8 cellular contexts compared by ENCODE assay signal in the genomic region with DNA sequence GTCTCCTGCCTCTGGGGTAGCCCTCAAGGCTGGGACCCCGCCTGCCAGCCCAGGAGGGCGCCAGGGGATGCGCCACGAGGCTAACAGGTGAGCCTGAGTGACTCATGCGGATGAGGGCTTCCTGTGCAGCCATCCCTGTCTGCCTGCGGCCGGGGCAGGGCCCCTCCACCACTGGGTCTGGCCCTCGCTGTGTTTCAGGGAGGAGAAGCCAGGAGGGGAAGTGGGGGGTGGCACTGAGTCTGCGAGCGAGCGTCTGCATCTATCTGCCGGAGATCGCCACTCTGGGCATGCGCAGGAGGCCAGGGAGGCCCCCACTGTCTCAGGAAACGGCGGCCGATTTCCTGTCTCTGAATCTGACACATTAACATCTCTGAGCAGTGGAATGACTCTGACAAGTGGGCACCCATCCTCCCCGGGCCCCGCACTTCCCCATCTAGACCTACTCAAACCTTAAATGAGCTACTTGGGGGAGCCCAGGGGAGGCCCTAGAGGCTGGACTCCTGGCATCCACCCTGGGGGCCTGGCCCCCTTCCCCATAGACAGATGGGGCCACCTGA. TPM values are rescaled to one million over a fixed set of nuclear protein-coding genes. Genes with fewer than 3 reads are reported as not detected.
A peak's percentile ranks its signal among the peaks of the same experiment; 100 is the strongest.
DNase-seq lines count a peak whose midpoint lies in the region; ATAC-seq and TF ChIP-seq lines count a peak whose summit lies in the region.

No MANE protein-coding gene starts in this region.

- H3K9me3 ChIP-seq in Loucy (ENCODE audit: insufficient read depth, low read depth, low read length) (no peaks in the 10 kb centered on the region), ascending aorta (no peaks in the 10 kb centered on the region), iPS-20b (ENCODE audit: insufficient read depth, low read depth, low read length) (no peaks in the 10 kb centered on the region)

- H3K79me2 ChIP-seq in Loucy (ENCODE audit: insufficient read depth, low read length): peaks cover 9% of the 10 kb centered on the region; the same call in 1 of the 2 replicates

- H3K27ac ChIP-seq in ascending aorta (peak overlapping the region; percentile 74 to 80), iPS-20b (ENCODE audit: low read length) (peak overlapping the region; percentile 72)

- H3K4me3 ChIP-seq in Loucy (ENCODE audit: low read length, poor library complexity, severe bottlenecking) (peak overlapping the region; percentile 72), ascending aorta (peak overlapping the region in 1 of 2 donors; percentile 18), iPS-20b (ENCODE audit: low read length) (peak overlapping the region; percentile 34; the same call in 1 of the 2 replicates)

- no peaks in the 10 kb centered on the region for H3K9me2 ChIP-seq in Loucy (replicated peaks; ENCODE audit: low read depth, low read length)

- no peak overlapping the region for H2AFZ ChIP-seq in Loucy (ENCODE audit: low read length)

- intact Hi-C loops in ascending aorta (cut with DNase I): no loop called here

- H3K4me2 ChIP-seq in Loucy (ENCODE audit: low read depth, low read length, poor library complexity, severe bottlenecking): peak overlapping the region; percentile 94

- H3K27me3 ChIP-seq in Loucy (ENCODE audit: insufficient read depth, low read length, poor library complexity, severe bottlenecking) (no peaks in the 10 kb centered on the region), ascending aorta (no peaks in the 10 kb centered on the region), iPS-20b (ENCODE audit: insufficient read depth, low read length) (no peaks in the 10 kb centered on the region)

- TF ChIP-seq CTCF in Loucy (conservative IDR thresholded peaks at IDR 0.05; ENCODE audit: low read length): no peak
- no peak for TF ChIP-seq CTCF in ascending aorta (IDR thresholded peaks at IDR 0.05)

- DNase-seq in ELR (ENCODE audit: low read depth) (peak; percentile 93), T-helper 2 cell (peak; percentile 95 to 100 (median 98)), ascending aorta (ENCODE audit: low spot score in 2 of 2) (peak; percentile 85 to 93), NCI-H748 treated with DMSO at 0.1 percent for 48 hours (lab: John Stamatoyannopoulos, UW) (no peak)
- DNase-seq in stimulated activated CD4-positive, alpha-beta T cell treated with anti-CD3 and anti-CD28 coated beads, Interleukin-12 subunit alpha, Interleukin-12 subunit beta, amount 100 ng/mL, for 4 hours: peak; percentile 98

- H4K20me1 ChIP-seq in Loucy (ENCODE audit: insufficient read depth, low read length, poor library complexity, severe bottlenecking): no peaks in the 10 kb centered on the region

- H3K36me3 ChIP-seq in Loucy (ENCODE audit: insufficient read depth, low read length) (no peaks in the 10 kb centered on the region), ascending aorta (peaks cover 0 to 6% of the 10 kb centered on the region in 2 donors), iPS-20b (ENCODE audit: insufficient read depth, low read depth, low read length) (no peaks in the 10 kb centered on the region; the same call in 1 of the 2 replicates)

- H3K9ac ChIP-seq in Loucy (ENCODE audit: low read depth, low read length, poor library complexity, severe bottlenecking) (peak overlapping the region; percentile 90), iPS-20b (ENCODE audit: low read depth, low read length) (peak overlapping the region; percentile 67)

- H3K4me1 ChIP-seq in Loucy (ENCODE audit: insufficient read depth, low read length, poor library complexity, severe bottlenecking): peaks cover 81% of the 10 kb centered on the region
- peaks cover 8 to 12% of the 10 kb centered on the region in 2 donors for H3K4me1 ChIP-seq in ascending aorta
- H3K4me1 ChIP-seq in iPS-20b (ENCODE audit: insufficient read depth, low read length): peaks cover 24% of the 10 kb centered on the region

- ATAC-seq in GM21737 (IDR thresholded peaks at IDR 0.05; ENCODE audit: unreplicated experiment): peak; percentile 72

- H3F3A ChIP-seq in Loucy (ENCODE audit: low read depth): peaks cover 7% of the 10 kb centered on the region

RNA-seq across cellular contexts. Expression of a gene that starts 19.7 kb away (rescaled TPM):
- total RNA-seq in ascending aorta: 3.3 TPM

RNA-seq across cellular contexts. Expression of a gene that starts 34.1 kb away (rescaled TPM):
- 35.0 TPM for total RNA-seq in ascending aorta

RNA-seq across cellular contexts. Expression of a gene that starts 41.5 kb away (rescaled TPM):
- total RNA-seq in ascending aorta: not detected

RNA-seq across cellular contexts. Expression of a gene that starts 45.1 kb away (rescaled TPM):
- total RNA-seq in ascending aorta: 4.2 TPM

RNA-seq across cellular contexts. Expression of a gene that starts 48.2 kb away (rescaled TPM):
- 12.9 TPM for total RNA-seq in ascending aorta
